In genomic region chr10:129383651-129384050, GRCh38 we compare ENCODE assay signal across 9 cellular contexts.
"Had no signal": no experiment of that assay in that cellular context is flagged by ENCODE, and none has a peak within 500 bp of the region (broad histone marks: within the 10 kb centered on the region; RNA-seq: fewer than 3 reads in every experiment).

No MANE protein-coding gene starts in this region.

- H3K27ac Mint-ChIP-seq: HFFc6 had no signal

- H3K4me1 ChIP-seq: HAP-1 had no signal

- H3K4me3 Mint-ChIP-seq: HFFc6, IgD-negative memory B cell had no signal

- H3K4me1 Mint-ChIP-seq: IgD-negative memory B cell had no signal

- H3K4me3 ChIP-seq: GM23248, HAP-1 had no signal

- ATAC-seq: HCT116 had no signal

- H3K36me3 Mint-ChIP-seq: IgD-negative memory B cell had no signal

- H3K27ac ChIP-seq: GM23248, HL-60 had no signal

- H3K36me3 ChIP-seq: HAP-1 had no signal

- H3K9ac ChIP-seq: GM23248 had no signal

- H3K9me3 ChIP-seq: HAP-1 had no signal

- DNase-seq: GM23248, GOT3, H7, HFFc6, KBM-7 had no signal
